ENCODE assay signal across 13 cellular contexts in the genomic region with DNA sequence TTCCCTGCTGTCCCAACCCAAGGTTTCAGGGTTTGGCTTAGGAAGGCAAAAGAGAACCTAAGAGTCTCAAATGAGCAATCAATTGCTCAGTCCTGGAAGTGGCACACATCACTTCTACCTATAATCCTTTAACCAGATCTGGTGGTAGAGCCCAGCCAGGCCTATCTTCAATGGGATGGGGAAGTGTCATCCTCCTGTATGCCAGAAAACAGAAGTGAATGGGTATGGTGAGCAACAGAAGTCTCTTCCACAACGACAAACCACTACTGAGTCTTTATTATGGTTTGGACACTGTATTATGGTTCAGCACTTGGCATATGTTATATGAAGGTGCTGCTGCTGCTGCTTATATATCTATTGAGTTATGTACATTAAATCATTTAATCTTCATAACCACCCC.
"Had no signal": no experiment of that assay in that cellular context is flagged by ENCODE, and none has a peak within 500 bp of the region (broad histone marks: within the 10 kb centered on the region; RNA-seq: fewer than 3 reads in every experiment).

No MANE protein-coding gene starts in this region.

- H3K4me3 ChIP-seq: breast epithelium, heart left ventricle, left ventricle myocardium inferior, pancreas, stomach, thoracic aorta, vagina had no signal

- DNase-seq: activated CD4-positive, alpha-beta memory T cell treated with anti-CD3 and anti-CD28 coated beads for 36 hours; activated gamma-delta T cell; activated T-cell treated with anti-CD3 and anti-CD28 coated beads, Interleukin-2, amount 50 U/mL, for 48 hours; foreskin melanocyte; heart left ventricle; left ventricle myocardium inferior; pancreas; stomach; T1000 had no signal

- H3K27me3 ChIP-seq: breast epithelium, heart left ventricle, pancreas, stomach, vagina had no signal

- H3K36me3 ChIP-seq: breast epithelium, heart left ventricle, pancreas, stomach, thoracic aorta, vagina had no signal

- H3K9me3 ChIP-seq: pancreas, vagina had no signal

- H3K4me1 ChIP-seq: breast epithelium had no signal

- ATAC-seq: heart left ventricle, pancreas had no signal

- H3K27ac ChIP-seq: breast epithelium, heart left ventricle, left ventricle myocardium inferior, pancreas, stomach, thoracic aorta, vagina, VCaP had no signal
